14 cellular contexts compared by ENCODE assay signal in the genomic region with DNA sequence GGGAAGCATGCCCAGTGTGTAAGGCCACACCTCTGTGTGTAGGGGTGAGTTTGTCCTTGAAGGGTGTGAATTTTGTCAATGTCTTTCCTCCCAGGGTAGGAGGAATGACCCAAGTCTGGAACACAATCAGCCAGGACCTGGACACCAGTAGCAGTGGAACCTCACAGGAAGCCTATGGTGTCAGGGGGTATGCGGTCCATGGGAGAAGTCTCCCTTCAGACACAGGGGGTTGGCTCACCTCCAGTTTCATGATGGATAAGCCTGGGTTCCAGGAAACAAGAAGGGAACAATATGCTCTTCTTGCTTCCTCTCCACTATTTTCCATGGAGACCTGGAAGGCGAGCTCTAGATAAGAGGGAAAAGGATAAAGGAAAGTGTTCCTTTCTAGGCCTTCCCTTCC. TPM values are rescaled to one million over a fixed set of nuclear protein-coding genes. Genes with fewer than 3 reads are reported as not detected.
DNase-seq lines count a peak whose midpoint lies in the region; ATAC-seq, FAIRE-seq and TF ChIP-seq lines count a peak whose summit lies in the region.
"Had no signal": no experiment of that assay in that cellular context is flagged by ENCODE, and none has a peak within 500 bp of the region (broad histone marks: within the 10 kb centered on the region; RNA-seq: fewer than 3 reads in every experiment).

No MANE protein-coding gene starts in this region.

- intact Hi-C loops in HepG2 (cut with micrococcal nuclease; ENCODE audit: unreplicated experiment) (no loop called here), left cardiac atrium (cut with DNase I) (no loop called here)

- DNase-seq in HepG2 (ENCODE audit: low spot score) = no peak
- peak; percentile 31 for DNase-seq in left cardiac atrium
- no peak for DNase-seq in left lobe of liver (ENCODE audit: low spot score)
- DNase-seq in stimulated activated CD4-positive, alpha-beta T cell treated with anti-CD3 and anti-CD28 coated beads, Interleukin-4, amount 100 ng/mL, for 4 hours = no peak
- DNase-seq: 8988T; AML-193; CD4-positive, CD25-positive, alpha-beta regulatory T cell; DMS 273 treated with DMSO at 0.1 percent for 48 hours; GOT3 had no signal

- ATAC-seq in HepG2 (no peak), left cardiac atrium (peak in 1 of 2 donors; percentile 40), left lobe of liver (peak; percentile 33), GM18858 (IDR thresholded peaks at IDR 0.05; ENCODE audit: unreplicated experiment) (no peak), GM19467 (IDR thresholded peaks at IDR 0.05; ENCODE audit: unreplicated experiment) (no peak)

- H3K4me3 ChIP-seq in liver (ENCODE audit: low read depth in 1 of 3, low read length in 3 of 3) = no peak overlapping the region
- no peak overlapping the region for H3K4me3 ChIP-seq in HepG2 (replicated peaks in 1 of 3; ENCODE audit: insufficient read depth in 1 of 3, low read depth in 2 of 3, low read length in 3 of 3)
- H3K4me3 ChIP-seq: BLaER1, HAP-1 had no signal

- TF ChIP-seq EP300 in HepG2 (IDR thresholded peaks at IDR 0.05; ENCODE audit: low read depth in 2 of 2, low read length in 2 of 2) (no peak), HepG2 (CRISPR knock-in tag; IDR thresholded peaks at IDR 0.05; ENCODE audit: borderline replicate concordance) (no peak)

- TF ChIP-seq RAD21 in liver (IDR thresholded peaks at IDR 0.05) (no peak), HepG2 (CRISPR knock-in tag; IDR thresholded peaks at IDR 0.05) (no peak)

- POLR2A ChIA-PET in HepG2 (lab: Yijun Ruan, JAX) = no interaction called here

- no TSS peak for BruUV-seq in HepG2 (replicated peaks; lab: Mats Ljungman, UMichigan)

- H3K4me1 ChIP-seq in liver (ENCODE audit: control insufficient read depth in 4 of 4, insufficient read depth in 4 of 4, low read length in 3 of 4) = no peaks in the 10 kb centered on the region
- H3K4me1 ChIP-seq in HepG2 (ENCODE audit: insufficient read depth, low read length) = no peaks in the 10 kb centered on the region
- H3K4me1 ChIP-seq: HAP-1 had no signal

- no peaks in the 10 kb centered on the region for H4K20me1 ChIP-seq in HepG2 (ENCODE audit: insufficient read depth, low read length)
- H4K20me1 ChIP-seq: BLaER1 had no signal

- whole genome bisulfite sequencing in liver = 86% methylated on average over 2 of the region's 2 CpGs
- 90% methylated on average over 2 of the region's 2 CpGs for WGBS in HepG2 (ENCODE audit: low lambda C conversion rate)

- no peaks in the 10 kb centered on the region for H3K27me3 ChIP-seq in liver (ENCODE audit: control insufficient read depth in 4 of 4, insufficient read depth in 4 of 4, low read length in 3 of 4)
- no peaks in the 10 kb centered on the region for H3K27me3 ChIP-seq in HepG2 (ENCODE audit: control insufficient read depth in 1 of 2, insufficient read depth in 2 of 2, low read length in 2 of 2)
- H3K27me3 ChIP-seq: BLaER1 had no signal

- in situ Hi-C loops in HepG2 (cut with HindIII; ENCODE audit: extremely low pct_ligation_motif_present, low pct_unique_long_range_greater_than_20kb) = no loop called here

- TF ChIP-seq CTCF in liver (IDR thresholded peaks at IDR 0.05; ENCODE audit: low read depth, low read length, missing input control) (no peak), HepG2 (CRISPR knock-in tag; IDR thresholded peaks at IDR 0.05) (no peak)

- H3K36me3 ChIP-seq in liver (ENCODE audit: control insufficient read depth in 4 of 4, insufficient read depth in 3 of 4, low read depth in 1 of 4, low read length in 3 of 4) (peaks cover 0 to 1% (median 0%) of the 10 kb centered on the region in 4 donors), HepG2 (replicated peaks in 1 of 2; ENCODE audit: control insufficient read depth in 1 of 2, insufficient read depth in 2 of 2, low read length in 2 of 2) (no peaks in the 10 kb centered on the region)
- H3K36me3 ChIP-seq: BLaER1, HAP-1 had no signal

- H3K27ac ChIP-seq in liver (ENCODE audit: low read depth in 1 of 2, low read length in 2 of 2) (no peak overlapping the region), HepG2 (ENCODE audit: extremely low read length, insufficient read depth, low read length) (no peak overlapping the region)
- H3K27ac ChIP-seq: BLaER1 had no signal

- FAIRE-seq in HepG2 (lab: Jason Lieb, UNC) = no peak

- no peaks in the 10 kb centered on the region for H3K79me2 ChIP-seq in HepG2 (ENCODE audit: insufficient read depth, low read length)

- H3K4me2 ChIP-seq in HepG2 (ENCODE audit: low read depth, low read length) = no peak overlapping the region
- H3K4me2 ChIP-seq: BLaER1 had no signal

- H3K9ac ChIP-seq in liver (ENCODE audit: low read depth in 1 of 2, low read length in 2 of 2) = no peak overlapping the region
- H3K9ac ChIP-seq in HepG2 (ENCODE audit: insufficient read depth, low read depth, low read length) = no peak overlapping the region
- H3K9ac ChIP-seq: BLaER1 had no signal

- CTCF ChIA-PET in HepG2 (lab: Yijun Ruan, JAX; ENCODE audit: low intra/inter-chr PET ratio, low total read pairs) = no interaction called here

- no peaks in the 10 kb centered on the region for H3K9me3 ChIP-seq in liver (ENCODE audit: control insufficient read depth in 4 of 4, low read length in 3 of 4)
- no peaks in the 10 kb centered on the region for H3K9me3 ChIP-seq in HepG2 (ENCODE audit: low read length)
- H3K9me3 ChIP-seq: BLaER1, HAP-1 had no signal

- TF ChIP-seq POLR2A in HepG2 (IDR thresholded peaks at IDR 0.05; ENCODE audit: insufficient read depth in 1 of 2, low read depth in 2 of 2, low read length in 2 of 2) = no peak

- no peak overlapping the region for H2AFZ ChIP-seq in HepG2 (ENCODE audit: low read length)

TF ChIP-seq in liver, 16 proteins besides CTCF, POLR2A, EP300 and RAD21 (continues in another document):
- no peak for TF ChIP-seq YY1 (IDR thresholded peaks at IDR 0.05)
- TF ChIP-seq FOXA2 (IDR thresholded peaks at IDR 0.05) = no peak
- TF ChIP-seq TAF1 (conservative IDR thresholded peaks at IDR 0.05) = no peak
- TF ChIP-seq SP1 (IDR thresholded peaks at IDR 0.05) = peak; percentile 15
- TF ChIP-seq, protein P1, sequence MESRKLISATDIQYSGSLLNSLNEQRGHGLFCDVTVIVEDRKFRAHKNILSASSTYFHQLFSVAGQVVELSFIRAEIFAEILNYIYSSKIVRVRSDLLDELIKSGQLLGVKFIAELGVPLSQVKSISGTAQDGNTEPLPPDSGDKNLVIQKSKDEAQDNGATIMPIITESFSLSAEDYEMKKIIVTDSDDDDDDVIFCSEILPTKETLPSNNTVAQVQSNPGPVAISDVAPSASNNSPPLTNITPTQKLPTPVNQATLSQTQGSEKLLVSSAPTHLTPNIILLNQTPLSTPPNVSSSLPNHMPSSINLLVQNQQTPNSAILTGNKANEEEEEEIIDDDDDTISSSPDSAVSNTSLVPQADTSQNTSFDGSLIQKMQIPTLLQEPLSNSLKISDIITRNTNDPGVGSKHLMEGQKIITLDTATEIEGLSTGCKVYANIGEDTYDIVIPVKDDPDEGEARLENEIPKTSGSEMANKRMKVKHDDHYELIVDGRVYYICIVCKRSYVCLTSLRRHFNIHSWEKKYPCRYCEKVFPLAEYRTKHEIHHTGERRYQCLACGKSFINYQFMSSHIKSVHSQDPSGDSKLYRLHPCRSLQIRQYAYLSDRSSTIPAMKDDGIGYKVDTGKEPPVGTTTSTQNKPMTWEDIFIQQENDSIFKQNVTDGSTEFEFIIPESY (IDR thresholded peaks at IDR 0.05) = no peak

TF ChIP-seq in HepG2, 621 proteins besides CTCF, POLR2A, EP300 and RAD21 (continues in another document):
- no peak for TF ChIP-seq ZNF670 (CRISPR knock-in tag; IDR thresholded peaks at IDR 0.05; ENCODE audit: borderline replicate concordance)
- TF ChIP-seq DNMT1 (CRISPR knock-in tag; IDR thresholded peaks at IDR 0.05) = no peak
- TF ChIP-seq, protein P2, sequence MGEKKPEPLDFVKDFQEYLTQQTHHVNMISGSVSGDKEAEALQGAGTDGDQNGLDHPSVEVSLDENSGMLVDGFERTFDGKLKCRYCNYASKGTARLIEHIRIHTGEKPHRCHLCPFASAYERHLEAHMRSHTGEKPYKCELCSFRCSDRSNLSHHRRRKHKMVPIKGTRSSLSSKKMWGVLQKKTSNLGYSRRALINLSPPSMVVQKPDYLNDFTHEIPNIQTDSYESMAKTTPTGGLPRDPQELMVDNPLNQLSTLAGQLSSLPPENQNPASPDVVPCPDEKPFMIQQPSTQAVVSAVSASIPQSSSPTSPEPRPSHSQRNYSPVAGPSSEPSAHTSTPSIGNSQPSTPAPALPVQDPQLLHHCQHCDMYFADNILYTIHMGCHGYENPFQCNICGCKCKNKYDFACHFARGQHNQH (CRISPR knock-in tag; IDR thresholded peaks at IDR 0.05) = no peak
- no peak for TF ChIP-seq NFIC (IDR thresholded peaks at IDR 0.05; ENCODE audit: low read length)
- TF ChIP-seq SOX6 (IDR thresholded peaks at IDR 0.05) = no peak
- no peak for TF ChIP-seq SOX6 (CRISPR knock-in tag; IDR thresholded peaks at IDR 0.05)
- no peak for TF ChIP-seq BRCA1 (CRISPR knock-in tag; IDR thresholded peaks at IDR 0.05)
- TF ChIP-seq ZNF180 (CRISPR knock-in tag; IDR thresholded peaks at IDR 0.05; ENCODE audit: borderline replicate concordance, low read depth) = no peak

RNA-seq across cellular contexts. Expression of a gene that starts 23.9 kb away (rescaled TPM):
- total RNA-seq in liver (1 to 10 TPM; 2.4 to 3.6 TPM), HepG2 (2016; rRNA removed; fragmentation: Illumina TruSeq; extraction: Trizol) (4.4 and 7.1 TPM in 2 replicates), left cardiac atrium (10 to 100 TPM; 15.4 to 16.7 TPM), left lobe of liver (3.3 TPM)
- polyA plus RNA-seq in liver (1 to 10 TPM; 1.5 to 2.0 TPM), HepG2 (2011; rRNA removed) (1.9 and 2.0 TPM in 2 replicates)
- total RNA-seq in HepG2 (2016; cell fraction: cytosol; rRNA removed; fragmentation: Illumina TruSeq; extraction: Trizol; ENCODE audit: low read depth) = 1.5 and 1.7 TPM in 2 replicates
- total RNA-seq in HepG2 (2016; cell fraction: insoluble cytoplasmic fraction; rRNA removed; fragmentation: Illumina TruSeq; extraction: Trizol) = 4.5 and 7.7 TPM in 2 replicates
- total RNA-seq in HepG2 (2016; cell fraction: membrane; rRNA removed; fragmentation: Illumina TruSeq; extraction: Trizol) = 2.9 and 3.4 TPM in 2 replicates
- 7.2 and 8.5 TPM in 2 replicates for total RNA-seq in HepG2 (2016; cell fraction: nucleus; rRNA removed; fragmentation: Illumina TruSeq; extraction: Trizol)
- 1.3 and 1.7 TPM in 2 replicates for polyA plus RNA-seq in HepG2 (2011; cell fraction: cytosol; rRNA removed)
- polyA plus RNA-seq in HepG2 (2011; cell fraction: nucleus; rRNA removed) = 0.79 and 1.2 TPM in 2 replicates
- polyA plus RNA-seq in HepG2 (2012) = 2.2 and 3.0 TPM in 2 replicates
- polyA plus RNA-seq in HepG2 (2016; cell fraction: cytosol; fragmentation: Illumina TruSeq; extraction: Trizol; ENCODE audit: low read depth) = 0.46 and 0.54 TPM in 2 replicates
- 2.9 and 3.3 TPM in 2 replicates for polyA plus RNA-seq in HepG2 (2016; cell fraction: insoluble cytoplasmic fraction; fragmentation: Illumina TruSeq; extraction: Trizol; ENCODE audit: low read depth)
- polyA plus RNA-seq in HepG2 (2016; cell fraction: membrane; fragmentation: Illumina TruSeq; extraction: Trizol; ENCODE audit: low read depth) = 1.4 and 1.5 TPM in 2 replicates
- polyA plus RNA-seq in HepG2 (2016; cell fraction: nucleus; fragmentation: Illumina TruSeq; extraction: Trizol; ENCODE audit: insufficient read depth, low read depth) = 7.6 and 8.4 TPM in 2 replicates
- polyA minus RNA-seq in HepG2 (2011; rRNA and poly(A)+ RNA removed; ENCODE audit: low replicate concordance) = 2.6 and 4.6 TPM in 2 replicates
- polyA minus RNA-seq in HepG2 (2011; cell fraction: cytosol; rRNA and poly(A)+ RNA removed) = 2.5 TPM in 2 replicates
- 3.5 TPM in 2 replicates for polyA minus RNA-seq in HepG2 (2011; cell fraction: nucleus; rRNA and poly(A)+ RNA removed)
